In genomic region chr22:43889366-43890253, GRCh38 we compare ENCODE assay signal across 14 cellular contexts. TPM values are rescaled to one million over a fixed set of nuclear protein-coding genes. Genes with fewer than 3 reads are reported as not detected.
DNase-seq lines count a peak whose midpoint lies in the region; FAIRE-seq and TF ChIP-seq lines count a peak whose summit lies in the region.
"Had no signal": no experiment of that assay in that cellular context is flagged by ENCODE, and none has a peak within 500 bp of the region (broad histone marks: within the 10 kb centered on the region; RNA-seq: fewer than 3 reads in every experiment).

No MANE protein-coding gene starts in this region.

- H2BK5ac ChIP-seq in H1 (ENCODE audit: low read depth, low read length) (no peak overlapping the region), neuronal stem cell (ENCODE audit: low read length) (no peak overlapping the region)

- FAIRE-seq in H1 (lab: Jason Lieb, UNC) = no peak
- FAIRE-seq in RCC 7860 (lab: Jason Lieb, UNC) = no peak

- H3K4ac ChIP-seq in H1 (replicated peaks; ENCODE audit: insufficient read length, low read depth, low read length) = no peak overlapping the region
- no peak overlapping the region for H3K4ac ChIP-seq in neuronal stem cell (ENCODE audit: low read length)

- POLR2A ChIA-PET in H1 (lab: Charles Lee; ENCODE audit: partially characterized antibody) = interaction anchor here (0.6 to 1.4 kb wide), 3 partner anchors 8 to 63 kb away, joined by 3 read pairs; no protein-coding TSS in a partner anchor

- peaks cover 11% of the 10 kb centered on the region; the same call in 1 of the 2 replicates for H3K23me2 ChIP-seq in H1 (ENCODE audit: low read depth, low read length)

- H3K4me1 ChIP-seq in NT2/D1 (ENCODE audit: insufficient read depth, insufficient read length) = peaks cover 3% of the 10 kb centered on the region
- peaks cover 0 to 10% (median 6%) of the 10 kb centered on the region in 4 experiments; a peak in 5 of 7 replicates for H3K4me1 ChIP-seq in H1 (replicated peaks in 1 of 4; ENCODE audit: control insufficient read depth in 3 of 4, insufficient read depth in 4 of 4, low read length in 3 of 4)
- H3K4me1 ChIP-seq in neuronal stem cell (ENCODE audit: control insufficient read depth in 2 of 2, insufficient read depth in 1 of 2, low read depth in 1 of 2, low read length in 2 of 2) = peaks cover 0 to 8% of the 10 kb centered on the region in 2 donors
- peaks cover 11% of the 10 kb centered on the region for H3K4me1 ChIP-seq in left ventricle myocardium inferior

- peak; percentile 27 to 52 for TF ChIP-seq RAD21 in H1 (IDR thresholded peaks at IDR 0.05 in 1 of 2, conservative IDR thresholded peaks at IDR 0.05 in 1 of 2; ENCODE audit: low read depth in 2 of 2, low read length in 2 of 2)

- H3K9me3 ChIP-seq in NT2/D1 (ENCODE audit: insufficient read depth, low read length) (no peaks in the 10 kb centered on the region), H1 (ENCODE audit: insufficient read depth in 2 of 2, low read depth in 1 of 2, low read length in 1 of 2) (no peaks in the 10 kb centered on the region), neuronal stem cell (replicated peaks in 1 of 2; ENCODE audit: control insufficient read depth in 2 of 2, insufficient read depth in 1 of 2, low read depth in 1 of 2, low read length in 2 of 2) (no peaks in the 10 kb centered on the region), left ventricle myocardium inferior (replicated peaks) (no peaks in the 10 kb centered on the region)

- H3K36me3 Mint-ChIP-seq in CD14-positive monocyte = no peaks in the 10 kb centered on the region
- H3K36me3 Mint-ChIP-seq: T-cell had no signal

- no peak for TF ChIP-seq EP300 in H1 (IDR thresholded peaks at IDR 0.05; ENCODE audit: borderline replicate concordance in 1 of 2, low read depth in 2 of 2, low read length in 2 of 2)

- H3K23ac ChIP-seq in H1 (ENCODE audit: insufficient read length) = no peak overlapping the region
- H3K23ac ChIP-seq in neuronal stem cell (ENCODE audit: low read depth, low read length, poor library complexity) = no peak overlapping the region

- H3K9ac ChIP-seq in NT2/D1 (ENCODE audit: insufficient read length, low read depth) (peak overlapping the region; percentile 32), H1 (replicated peaks in 1 of 4; ENCODE audit: extremely low read depth in 1 of 4, low read depth in 3 of 4, low read length in 3 of 4) (no peak overlapping the region), neuronal stem cell (ENCODE audit: low read depth, low read length, poor library complexity) (no peak overlapping the region)

- WGBS in H1 (ENCODE audit: extremely low coverage in 1 of 2, insufficient coverage in 1 of 2, insufficient read length in 1 of 2, insufficient replicate concordance in 2 of 2, low coverage in 1 of 2, low lambda C conversion rate in 2 of 2, missing lambda C conversion rate in 1 of 2), 2 experiments = 89% methylated on average over 16 of the region's 16 CpGs; no CpG with 5 or more reads in 1 of the 2 experiments
- no CpG with 5 or more reads among the region's 16 CpGs for WGBS in neuronal stem cell (ENCODE audit: extremely low coverage in 2 of 2, insufficient read length in 2 of 2, insufficient replicate concordance in 1 of 2), 2 donors

- H3K18ac ChIP-seq in H1 (ENCODE audit: extremely low read depth, low read length) = no peak overlapping the region
- peak overlapping the region; percentile 23 for H3K18ac ChIP-seq in neuronal stem cell (ENCODE audit: low read length)

- peaks cover 0 to 3% (median 0%) of the 10 kb centered on the region in 7 donors for H3K9me3 Mint-ChIP-seq in CD14-positive monocyte
- H3K9me3 Mint-ChIP-seq: activated CD4-positive, alpha-beta memory T cell treated with anti-CD3 and anti-CD28 coated beads, Interleukin-2, amount 10 ng/mL, durations not matched to agents 7 days and 5 days; T-cell had no signal

- H2AK5ac ChIP-seq in H1 (ENCODE audit: low read depth, low read length) (no peak overlapping the region), neuronal stem cell (ENCODE audit: low read depth, low read length) (peak overlapping the region; percentile 61)

- H3K4me3 Mint-ChIP-seq in CD14-positive monocyte = no peak overlapping the region
- H3K4me3 Mint-ChIP-seq: activated CD4-positive, alpha-beta memory T cell treated with anti-CD3 and anti-CD28 coated beads, Interleukin-2, amount 10 ng/mL, durations not matched to agents 7 days and 5 days; T-cell had no signal

- no peak for TF ChIP-seq POLR2A in H1 (IDR thresholded peaks at IDR 0.05; ENCODE audit: control extremely low read depth in 1 of 2, low read depth in 2 of 2, low read length in 2 of 2)

- H4K8ac ChIP-seq in H1 (ENCODE audit: extremely low read depth, insufficient read depth, low read length) (no peak overlapping the region), neuronal stem cell (ENCODE audit: low read depth, low read length) (no peak overlapping the region)

- peak overlapping the region in 1 of 7 donors; percentile 68 for H3K27ac Mint-ChIP-seq in CD14-positive monocyte
- H3K27ac Mint-ChIP-seq: activated CD4-positive, alpha-beta memory T cell treated with anti-CD3 and anti-CD28 coated beads, Interleukin-2, amount 10 ng/mL, durations not matched to agents 7 days and 5 days; T-cell had no signal

- H3K27me3 Mint-ChIP-seq in CD14-positive monocyte (ENCODE audit: low read depth in 3 of 3) = peaks cover 38 to 54% (median 39%) of the 10 kb centered on the region in 3 donors

- H2BK15ac ChIP-seq in H1 (ENCODE audit: low read length) (no peak overlapping the region), neuronal stem cell (ENCODE audit: low read length) (no peak overlapping the region)

- no peaks in the 10 kb centered on the region for H3K4me1 Mint-ChIP-seq in CD14-positive monocyte
- H3K4me1 Mint-ChIP-seq: activated CD4-positive, alpha-beta memory T cell treated with anti-CD3 and anti-CD28 coated beads, Interleukin-2, amount 10 ng/mL, durations not matched to agents 7 days and 5 days had no signal

- H3K27ac ChIP-seq in H1 (ENCODE audit: low read depth, low read length) (no peak overlapping the region), neuronal stem cell (replicated peaks; ENCODE audit: low read length) (no peak overlapping the region), left ventricle myocardium inferior (replicated peaks) (no peak overlapping the region)

- intact Hi-C loops in CD14-positive monocyte (cut with micrococcal nuclease) = no loop called here
- intact Hi-C loops in left ventricle myocardium inferior (cut with micrococcal nuclease) = loop anchor here (10.0 kb wide), 1 partner anchor 55 kb away; no protein-coding TSS in a partner anchor

- no peak overlapping the region for H2BK120ac ChIP-seq in H1 (replicated peaks; ENCODE audit: low read depth, low read length)
- H2BK120ac ChIP-seq in neuronal stem cell (ENCODE audit: low read depth, low read length) = no peak overlapping the region

- no peak overlapping the region for H4K5ac ChIP-seq in H1 (ENCODE audit: insufficient read length, low read depth, low read length)

- H4K91ac ChIP-seq in H1 (replicated peaks; ENCODE audit: insufficient read length, low read length) (no peak overlapping the region), neuronal stem cell (ENCODE audit: low read depth, low read length, poor library complexity) (no peak overlapping the region)

- no peak overlapping the region for H2AFZ ChIP-seq in H1 (ENCODE audit: low read length)
- H2AFZ ChIP-seq in neuronal stem cell (ENCODE audit: low read length) = no peak overlapping the region

- DNase-seq in EL (peak; percentile 36), NT2/D1 (ENCODE audit: low read depth, low spot score) (no peak), H1 (ENCODE audit: low read depth in 1 of 2, low spot score in 2 of 2) (no peak), neuronal stem cell (ENCODE audit: low spot score) (no peak), RCC 7860 (ENCODE audit: low spot score) (no peak), CD14-positive monocyte (ENCODE audit: low spot score) (no peak), left ventricle myocardium inferior (no peak), SKM-1 treated with dmso at 0.1 percent for 144 hours (lab: John Stamatoyannopoulos, UW; ENCODE audit: unreplicated experiment) (no peak)
- DNase-seq: activated CD4-positive, alpha-beta memory T cell treated with anti-CD3 and anti-CD28 coated beads, Interleukin-2, amount 10 ng/mL, durations not matched to agents 7 days and 5 days; activated naive CD4-positive, alpha-beta T cell treated with anti-CD3 and anti-CD28 coated beads, Interleukin-2, amount 50 U/mL, for 16 hours; dermis blood vessel endothelial cell; hypothalamus; T-cell had no signal

- H3K27me3 ChIP-seq in NT2/D1 (ENCODE audit: insufficient read depth, insufficient read length) (peaks cover 39% of the 10 kb centered on the region), H1 (replicated peaks in 1 of 4; ENCODE audit: control insufficient read depth in 3 of 4, extremely low read depth in 1 of 4, insufficient read depth in 3 of 4, low read length in 3 of 4) (peaks cover 0 to 4% (median 1%) of the 10 kb centered on the region in 4 experiments; a peak in 3 of 7 replicates), neuronal stem cell (ENCODE audit: control insufficient read depth in 3 of 3, insufficient read depth in 3 of 3, low read depth in 1 of 3, low read length in 3 of 3) (peaks cover 16 to 82% (median 39%) of the 10 kb centered on the region in 3 experiments), left ventricle myocardium inferior (ENCODE audit: low read depth) (peaks cover 92% of the 10 kb centered on the region)

- no peak overlapping the region for H2BK20ac ChIP-seq in H1 (ENCODE audit: low read length)

- H3K56ac ChIP-seq in H1 (replicated peaks; ENCODE audit: insufficient read length, low read depth, low read length) = no peak overlapping the region

- TF ChIP-seq CTCF in H1 (IDR thresholded peaks at IDR 0.05; ENCODE audit: control extremely low read depth in 1 of 3, insufficient read depth in 1 of 3, low read depth in 1 of 3, low read length in 3 of 3) (peak; percentile 27 to 40 (median 34); a peak in 3 of 4 replicates), CD14-positive monocyte (IDR thresholded peaks at IDR 0.05) (no peak), left ventricle myocardium inferior (IDR thresholded peaks at IDR 0.05; ENCODE audit: borderline replicate concordance) (no peak)

- H3K4me3 ChIP-seq in NT2/D1 (ENCODE audit: insufficient read length, low read depth) (no peak overlapping the region), H1 (ENCODE audit: extremely low read depth in 1 of 4, insufficient read depth in 2 of 4, low read depth in 3 of 4, low read length in 4 of 4) (no peak overlapping the region), neuronal stem cell (ENCODE audit: low read length in 2 of 2) (no peak overlapping the region), left ventricle myocardium inferior (no peak overlapping the region)

- H3K79me1 ChIP-seq in H1 (ENCODE audit: low read depth, low read length) (no peaks in the 10 kb centered on the region), neuronal stem cell (ENCODE audit: low read depth, low read length) (peaks cover 2% of the 10 kb centered on the region)

- H2BK12ac ChIP-seq in H1 (ENCODE audit: low read depth, low read length) = no peak overlapping the region
- H2BK12ac ChIP-seq in neuronal stem cell (ENCODE audit: low read length) = no peak overlapping the region

- H3K36me3 ChIP-seq in NT2/D1 (ENCODE audit: insufficient read depth, insufficient read length, low read length) = no peaks in the 10 kb centered on the region
- H3K36me3 ChIP-seq in H1 (ENCODE audit: control insufficient read depth in 2 of 4, insufficient read depth in 4 of 4, low read length in 3 of 4) = 0 out of 8 replicates have a peak, but pooled peaks cover 0 to 2% (median 0%) of the 10 kb centered on the region in 4 experiments
- no peaks in the 10 kb centered on the region for H3K36me3 ChIP-seq in neuronal stem cell (replicated peaks in 1 of 2; ENCODE audit: control insufficient read depth in 2 of 2, insufficient read depth in 2 of 2, low read length in 2 of 2)
- H3K36me3 ChIP-seq in left ventricle myocardium inferior = no peaks in the 10 kb centered on the region

- H3K4me2 ChIP-seq in H1 (ENCODE audit: insufficient read depth in 1 of 2, low read depth in 2 of 2, low read length in 2 of 2) = no peak overlapping the region; a peak in 1 of 4 replicates
- H3K4me2 ChIP-seq in neuronal stem cell (ENCODE audit: insufficient read depth, low read length, poor library complexity, severe bottlenecking) = no peak overlapping the region

- peaks cover 3 to 11% of the 10 kb centered on the region in 2 experiments for H4K20me1 ChIP-seq in H1 (replicated peaks in 1 of 2; ENCODE audit: control insufficient read depth in 1 of 2, insufficient read depth in 2 of 2, low read length in 2 of 2)

- H3K14ac ChIP-seq in H1 (ENCODE audit: insufficient read length) = no peak overlapping the region
- H3K14ac ChIP-seq in neuronal stem cell (ENCODE audit: low read length) = no peak overlapping the region

- H3K79me2 ChIP-seq in H1 (ENCODE audit: control insufficient read depth in 1 of 2, insufficient read depth in 2 of 2, low read length in 2 of 2) = no peaks in the 10 kb centered on the region

- CTCF ChIA-PET in H1 (lab: Charles Lee; ENCODE audit: partially characterized antibody) = interaction anchor here (0.6 to 21.4 kb wide), 12 partner anchors 6 to 501 kb away, joined by 3 to 226 read pairs (median 4); no protein-coding TSS in a partner anchor

RNA-seq across cellular contexts. Expression of gene PNPLA5, which starts 2.2 kb away (rescaled TPM):
- total RNA-seq in H1 (2021; fragmentation: NEBNext Ultra II Directional; extraction: Animal tissue kit (Norgen Biotek cat#: 25700)) = 6.8 and 8.2 TPM in 2 replicates
- 3.9 and 5.2 TPM in 2 replicates for polyA plus RNA-seq in H1 (2011; rRNA removed)
- polyA plus RNA-seq in H1 (2011; cell fraction: cytosol; rRNA removed) = 3.8 TPM
- polyA plus RNA-seq in H1 (2011; cell fraction: nucleus; rRNA removed) = 7.4 TPM
- polyA plus RNA-seq in H1 (2012, experiment 1 of 2) = 3.2 to 4.1 TPM (median 3.7 TPM) in 4 replicates
- polyA plus RNA-seq in H1 (2012, experiment 2 of 2) = 3.2 TPM
- 3.3 TPM for polyA plus RNA-seq in H1 (2013, experiment 1 of 2)
- 3.4 TPM for polyA plus RNA-seq in H1 (2013, experiment 2 of 2)
- 1.8 and 1.9 TPM in 2 replicates for polyA minus RNA-seq in H1 (2011; rRNA and poly(A)+ RNA removed)
- polyA minus RNA-seq in H1 (2011; cell fraction: cytosol; rRNA and poly(A)+ RNA removed) = 3.4 TPM
- 3.8 TPM for polyA minus RNA-seq in H1 (2011; cell fraction: nucleus; rRNA and poly(A)+ RNA removed)
- not detected for polyA plus RNA-seq in neuronal stem cell (2013, experiment 1 of 2)
- polyA plus RNA-seq in neuronal stem cell (2013, experiment 2 of 2) = not detected
- polyA plus RNA-seq in CD14-positive monocyte = not detected
- total RNA-seq in left ventricle myocardium inferior = not detected
- total RNA-seq: activated CD4-positive, alpha-beta memory T cell treated with anti-CD3 and anti-CD28 coated beads, Interleukin-2, amount 10 ng/mL, durations not matched to agents 7 days and 5 days; dermis blood vessel endothelial cell; pulmonary artery endothelial cell; T-cell had no signal

RNA-seq across cellular contexts. Expression of gene SULT4A1, which starts 27.3 kb away (rescaled TPM):
- total RNA-seq in H1 (2021; fragmentation: NEBNext Ultra II Directional; extraction: Animal tissue kit (Norgen Biotek cat#: 25700)) = 7.0 and 9.1 TPM in 2 replicates
- 11.8 and 19.5 TPM in 2 replicates for polyA plus RNA-seq in H1 (2011; rRNA removed)
- 14.9 TPM for polyA plus RNA-seq in H1 (2011; cell fraction: cytosol; rRNA removed)
- 58.0 TPM for polyA plus RNA-seq in H1 (2011; cell fraction: nucleus; rRNA removed)
- polyA plus RNA-seq in H1 (2012, experiment 1 of 2) = 11.1 to 14.8 TPM (median 12.3 TPM) in 4 replicates
- polyA plus RNA-seq in H1 (2012, experiment 2 of 2) = 2.7 TPM
- polyA plus RNA-seq in H1 (2013, experiment 1 of 2) = 6.9 TPM
- polyA plus RNA-seq in H1 (2013, experiment 2 of 2) = 6.1 TPM
- 5.4 and 5.5 TPM in 2 replicates for polyA minus RNA-seq in H1 (2011; rRNA and poly(A)+ RNA removed)
- 8.1 TPM for polyA minus RNA-seq in H1 (2011; cell fraction: cytosol; rRNA and poly(A)+ RNA removed)
- polyA minus RNA-seq in H1 (2011; cell fraction: nucleus; rRNA and poly(A)+ RNA removed) = 16.3 TPM
- polyA plus RNA-seq in neuronal stem cell (2013, experiment 1 of 2) = 7.1 TPM
- polyA plus RNA-seq in neuronal stem cell (2013, experiment 2 of 2) = 7.0 TPM
- not detected for polyA plus RNA-seq in CD14-positive monocyte
- 0.08 TPM for total RNA-seq in left ventricle myocardium inferior
- total RNA-seq: activated CD4-positive, alpha-beta memory T cell treated with anti-CD3 and anti-CD28 coated beads, Interleukin-2, amount 10 ng/mL, durations not matched to agents 7 days and 5 days; dermis blood vessel endothelial cell; T-cell had no signal

RNA-seq across cellular contexts. Expression of gene PNPLA3, which starts 34.0 kb away (rescaled TPM):
- 23.4 and 24.6 TPM in 2 replicates for total RNA-seq in H1 (2021; fragmentation: NEBNext Ultra II Directional; extraction: Animal tissue kit (Norgen Biotek cat#: 25700))
- polyA plus RNA-seq in H1 (2011; rRNA removed) (17.5 and 21.0 TPM in 2 replicates), CD14-positive monocyte (not detected)
- polyA plus RNA-seq in H1 (2011; cell fraction: cytosol; rRNA removed) = 16.0 TPM
- polyA plus RNA-seq in H1 (2011; cell fraction: nucleus; rRNA removed) = 37.2 TPM
- polyA plus RNA-seq in H1 (2012, experiment 1 of 2) = 14.2 to 20.5 TPM (median 18.2 TPM) in 4 replicates
- polyA plus RNA-seq in H1 (2012, experiment 2 of 2) = 12.6 TPM
- 20.6 TPM for polyA plus RNA-seq in H1 (2013, experiment 1 of 2)
- 19.5 TPM for polyA plus RNA-seq in H1 (2013, experiment 2 of 2)
- 36.0 and 39.2 TPM in 2 replicates for polyA minus RNA-seq in H1 (2011; rRNA and poly(A)+ RNA removed)
- polyA minus RNA-seq in H1 (2011; cell fraction: cytosol; rRNA and poly(A)+ RNA removed) = 11.8 TPM
- 34.6 TPM for polyA minus RNA-seq in H1 (2011; cell fraction: nucleus; rRNA and poly(A)+ RNA removed)
- 11.0 TPM for polyA plus RNA-seq in neuronal stem cell (2013, experiment 1 of 2)
- 11.6 TPM for polyA plus RNA-seq in neuronal stem cell (2013, experiment 2 of 2)
- not detected for total RNA-seq in left ventricle myocardium inferior

Comparison
In these comparisons a context has a peak if more than half of its experiments do, and no peak if none do; other contexts are left out.
1. CTCF ChIP-seq: peak in H1 (3 of 3); none in CD14-positive monocyte (single experiment) and left ventricle myocardium inferior (single experiment).
2. RNA of gene PNPLA3, which starts 34.0 kb away (total RNA-seq): 23.4 to 24.6 TPM in H1; not detected in left ventricle myocardium inferior (single experiment); every median in the first group is over 10 times any median in the second.